Comparison of ENCODE assay signal across 2 cellular contexts in the genomic region with DNA sequence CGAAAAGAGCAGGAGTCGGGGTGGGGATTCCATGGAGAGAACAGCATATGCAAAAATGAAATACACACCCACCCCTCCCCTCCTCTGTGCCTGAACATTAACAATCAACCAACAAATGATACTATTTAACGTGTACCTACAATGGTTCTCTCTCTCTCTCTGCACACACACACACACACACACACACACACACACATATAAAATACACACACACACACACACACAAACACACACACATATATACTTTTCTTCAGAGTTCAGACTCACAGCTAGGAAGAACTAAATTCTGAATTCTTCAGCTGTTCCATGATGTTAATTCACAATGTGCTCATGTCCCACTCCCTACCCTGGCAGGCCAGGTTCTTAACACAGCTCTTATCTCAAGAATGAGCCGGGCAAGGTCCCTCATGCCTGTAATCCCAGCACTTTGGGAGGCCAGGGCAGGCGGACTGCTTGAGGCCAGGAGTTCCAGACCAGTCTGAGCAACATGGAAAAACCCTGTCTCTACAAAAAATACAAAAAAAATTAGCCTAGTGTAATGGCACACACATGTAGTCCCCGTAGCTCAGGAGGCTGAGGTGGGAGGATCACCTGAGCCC.
TF ChIP-seq lines count a peak whose summit lies in the region.

No MANE protein-coding gene starts in this region.

TF ChIP-seq in HEK293, 187 proteins besides CTCF, POLR2A, EP300 and RAD21:
- TF ChIP-seq, protein P1, sequence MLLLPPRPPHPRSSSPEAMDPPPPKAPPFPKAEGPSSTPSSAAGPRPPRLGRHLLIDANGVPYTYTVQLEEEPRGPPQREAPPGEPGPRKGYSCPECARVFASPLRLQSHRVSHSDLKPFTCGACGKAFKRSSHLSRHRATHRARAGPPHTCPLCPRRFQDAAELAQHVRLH (tag by site-specific recombination; IDR thresholded peaks at IDR 0.05), result no peak
- TF ChIP-seq, protein P2, sequence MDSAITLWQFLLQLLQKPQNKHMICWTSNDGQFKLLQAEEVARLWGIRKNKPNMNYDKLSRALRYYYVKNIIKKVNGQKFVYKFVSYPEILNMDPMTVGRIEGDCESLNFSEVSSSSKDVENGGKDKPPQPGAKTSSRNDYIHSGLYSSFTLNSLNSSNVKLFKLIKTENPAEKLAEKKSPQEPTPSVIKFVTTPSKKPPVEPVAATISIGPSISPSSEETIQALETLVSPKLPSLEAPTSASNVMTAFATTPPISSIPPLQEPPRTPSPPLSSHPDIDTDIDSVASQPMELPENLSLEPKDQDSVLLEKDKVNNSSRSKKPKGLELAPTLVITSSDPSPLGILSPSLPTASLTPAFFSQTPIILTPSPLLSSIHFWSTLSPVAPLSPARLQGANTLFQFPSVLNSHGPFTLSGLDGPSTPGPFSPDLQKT (IDR thresholded peaks at IDR 0.05; ENCODE audit: borderline replicate concordance, low read depth, low read length), result no peak
- TF ChIP-seq ZNF335 (tag by site-specific recombination; conservative IDR thresholded peaks at IDR 0.05), result 0 out of 2 replicates have a peak, but pooled peaks have one; percentile 19
- TF ChIP-seq ZNF341 (tag by site-specific recombination; IDR thresholded peaks at IDR 0.05; ENCODE audit: low read depth), result peak; percentile 88
- TF ChIP-seq, protein P3, sequence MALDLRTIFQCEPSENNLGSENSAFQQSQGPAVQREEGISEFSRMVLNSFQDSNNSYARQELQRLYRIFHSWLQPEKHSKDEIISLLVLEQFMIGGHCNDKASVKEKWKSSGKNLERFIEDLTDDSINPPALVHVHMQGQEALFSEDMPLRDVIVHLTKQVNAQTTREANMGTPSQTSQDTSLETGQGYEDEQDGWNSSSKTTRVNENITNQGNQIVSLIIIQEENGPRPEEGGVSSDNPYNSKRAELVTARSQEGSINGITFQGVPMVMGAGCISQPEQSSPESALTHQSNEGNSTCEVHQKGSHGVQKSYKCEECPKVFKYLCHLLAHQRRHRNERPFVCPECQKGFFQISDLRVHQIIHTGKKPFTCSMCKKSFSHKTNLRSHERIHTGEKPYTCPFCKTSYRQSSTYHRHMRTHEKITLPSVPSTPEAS (tag by site-specific recombination; IDR thresholded peaks at IDR 0.05), result peak; percentile 96

TF ChIP-seq in H1, 55 proteins besides CTCF, POLR2A, EP300 and RAD21:
- TF ChIP-seq SP2 (IDR thresholded peaks at IDR 0.05; ENCODE audit: low read length), result no peak
- no peak for TF ChIP-seq SAP30 (IDR thresholded peaks at IDR 0.05; ENCODE audit: insufficient read depth, insufficient replicate concordance, low read length)
- TF ChIP-seq KDM1A (IDR thresholded peaks at IDR 0.05; ENCODE audit: borderline replicate concordance, low read length), result no peak
- TF ChIP-seq, protein P4, sequence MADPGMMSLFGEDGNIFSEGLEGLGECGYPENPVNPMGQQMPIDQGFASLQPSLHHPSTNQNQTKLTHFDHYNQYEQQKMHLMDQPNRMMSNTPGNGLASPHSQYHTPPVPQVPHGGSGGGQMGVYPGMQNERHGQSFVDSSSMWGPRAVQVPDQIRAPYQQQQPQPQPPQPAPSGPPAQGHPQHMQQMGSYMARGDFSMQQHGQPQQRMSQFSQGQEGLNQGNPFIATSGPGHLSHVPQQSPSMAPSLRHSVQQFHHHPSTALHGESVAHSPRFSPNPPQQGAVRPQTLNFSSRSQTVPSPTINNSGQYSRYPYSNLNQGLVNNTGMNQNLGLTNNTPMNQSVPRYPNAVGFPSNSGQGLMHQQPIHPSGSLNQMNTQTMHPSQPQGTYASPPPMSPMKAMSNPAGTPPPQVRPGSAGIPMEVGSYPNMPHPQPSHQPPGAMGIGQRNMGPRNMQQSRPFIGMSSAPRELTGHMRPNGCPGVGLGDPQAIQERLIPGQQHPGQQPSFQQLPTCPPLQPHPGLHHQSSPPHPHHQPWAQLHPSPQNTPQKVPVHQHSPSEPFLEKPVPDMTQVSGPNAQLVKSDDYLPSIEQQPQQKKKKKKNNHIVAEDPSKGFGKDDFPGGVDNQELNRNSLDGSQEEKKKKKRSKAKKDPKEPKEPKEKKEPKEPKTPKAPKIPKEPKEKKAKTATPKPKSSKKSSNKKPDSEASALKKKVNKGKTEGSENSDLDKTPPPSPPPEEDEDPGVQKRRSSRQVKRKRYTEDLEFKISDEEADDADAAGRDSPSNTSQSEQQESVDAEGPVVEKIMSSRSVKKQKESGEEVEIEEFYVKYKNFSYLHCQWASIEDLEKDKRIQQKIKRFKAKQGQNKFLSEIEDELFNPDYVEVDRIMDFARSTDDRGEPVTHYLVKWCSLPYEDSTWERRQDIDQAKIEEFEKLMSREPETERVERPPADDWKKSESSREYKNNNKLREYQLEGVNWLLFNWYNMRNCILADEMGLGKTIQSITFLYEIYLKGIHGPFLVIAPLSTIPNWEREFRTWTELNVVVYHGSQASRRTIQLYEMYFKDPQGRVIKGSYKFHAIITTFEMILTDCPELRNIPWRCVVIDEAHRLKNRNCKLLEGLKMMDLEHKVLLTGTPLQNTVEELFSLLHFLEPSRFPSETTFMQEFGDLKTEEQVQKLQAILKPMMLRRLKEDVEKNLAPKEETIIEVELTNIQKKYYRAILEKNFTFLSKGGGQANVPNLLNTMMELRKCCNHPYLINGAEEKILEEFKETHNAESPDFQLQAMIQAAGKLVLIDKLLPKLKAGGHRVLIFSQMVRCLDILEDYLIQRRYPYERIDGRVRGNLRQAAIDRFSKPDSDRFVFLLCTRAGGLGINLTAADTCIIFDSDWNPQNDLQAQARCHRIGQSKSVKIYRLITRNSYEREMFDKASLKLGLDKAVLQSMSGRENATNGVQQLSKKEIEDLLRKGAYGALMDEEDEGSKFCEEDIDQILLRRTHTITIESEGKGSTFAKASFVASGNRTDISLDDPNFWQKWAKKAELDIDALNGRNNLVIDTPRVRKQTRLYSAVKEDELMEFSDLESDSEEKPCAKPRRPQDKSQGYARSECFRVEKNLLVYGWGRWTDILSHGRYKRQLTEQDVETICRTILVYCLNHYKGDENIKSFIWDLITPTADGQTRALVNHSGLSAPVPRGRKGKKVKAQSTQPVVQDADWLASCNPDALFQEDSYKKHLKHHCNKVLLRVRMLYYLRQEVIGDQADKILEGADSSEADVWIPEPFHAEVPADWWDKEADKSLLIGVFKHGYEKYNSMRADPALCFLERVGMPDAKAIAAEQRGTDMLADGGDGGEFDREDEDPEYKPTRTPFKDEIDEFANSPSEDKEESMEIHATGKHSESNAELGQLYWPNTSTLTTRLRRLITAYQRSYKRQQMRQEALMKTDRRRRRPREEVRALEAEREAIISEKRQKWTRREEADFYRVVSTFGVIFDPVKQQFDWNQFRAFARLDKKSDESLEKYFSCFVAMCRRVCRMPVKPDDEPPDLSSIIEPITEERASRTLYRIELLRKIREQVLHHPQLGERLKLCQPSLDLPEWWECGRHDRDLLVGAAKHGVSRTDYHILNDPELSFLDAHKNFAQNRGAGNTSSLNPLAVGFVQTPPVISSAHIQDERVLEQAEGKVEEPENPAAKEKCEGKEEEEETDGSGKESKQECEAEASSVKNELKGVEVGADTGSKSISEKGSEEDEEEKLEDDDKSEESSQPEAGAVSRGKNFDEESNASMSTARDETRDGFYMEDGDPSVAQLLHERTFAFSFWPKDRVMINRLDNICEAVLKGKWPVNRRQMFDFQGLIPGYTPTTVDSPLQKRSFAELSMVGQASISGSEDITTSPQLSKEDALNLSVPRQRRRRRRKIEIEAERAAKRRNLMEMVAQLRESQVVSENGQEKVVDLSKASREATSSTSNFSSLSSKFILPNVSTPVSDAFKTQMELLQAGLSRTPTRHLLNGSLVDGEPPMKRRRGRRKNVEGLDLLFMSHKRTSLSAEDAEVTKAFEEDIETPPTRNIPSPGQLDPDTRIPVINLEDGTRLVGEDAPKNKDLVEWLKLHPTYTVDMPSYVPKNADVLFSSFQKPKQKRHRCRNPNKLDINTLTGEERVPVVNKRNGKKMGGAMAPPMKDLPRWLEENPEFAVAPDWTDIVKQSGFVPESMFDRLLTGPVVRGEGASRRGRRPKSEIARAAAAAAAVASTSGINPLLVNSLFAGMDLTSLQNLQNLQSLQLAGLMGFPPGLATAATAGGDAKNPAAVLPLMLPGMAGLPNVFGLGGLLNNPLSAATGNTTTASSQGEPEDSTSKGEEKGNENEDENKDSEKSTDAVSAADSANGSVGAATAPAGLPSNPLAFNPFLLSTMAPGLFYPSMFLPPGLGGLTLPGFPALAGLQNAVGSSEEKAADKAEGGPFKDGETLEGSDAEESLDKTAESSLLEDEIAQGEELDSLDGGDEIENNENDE (IDR thresholded peaks at IDR 0.05; ENCODE audit: insufficient replicate concordance, low read length), result no peak
- no peak for TF ChIP-seq SUZ12 (IDR thresholded peaks at IDR 0.05; ENCODE audit: low read length)
- no peak for TF ChIP-seq NANOG (IDR thresholded peaks at IDR 0.05; ENCODE audit: insufficient read depth, low read depth, low read length, poor library complexity, severe bottlenecking)
- TF ChIP-seq RNF2 (IDR thresholded peaks at IDR 0.05; ENCODE audit: borderline replicate concordance, low read depth, low read length, missing control alignments, poor library complexity, severe bottlenecking), result no peak
- TF ChIP-seq EZH2 (IDR thresholded peaks at IDR 0.05; ENCODE audit: low read depth, low read length, severe bottlenecking), result no peak
- TF ChIP-seq, protein P5, sequence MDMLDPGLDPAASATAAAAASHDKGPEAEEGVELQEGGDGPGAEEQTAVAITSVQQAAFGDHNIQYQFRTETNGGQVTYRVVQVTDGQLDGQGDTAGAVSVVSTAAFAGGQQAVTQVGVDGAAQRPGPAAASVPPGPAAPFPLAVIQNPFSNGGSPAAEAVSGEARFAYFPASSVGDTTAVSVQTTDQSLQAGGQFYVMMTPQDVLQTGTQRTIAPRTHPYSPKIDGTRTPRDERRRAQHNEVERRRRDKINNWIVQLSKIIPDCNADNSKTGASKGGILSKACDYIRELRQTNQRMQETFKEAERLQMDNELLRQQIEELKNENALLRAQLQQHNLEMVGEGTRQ (IDR thresholded peaks at IDR 0.05; ENCODE audit: low read length), result no peak
- TF ChIP-seq, protein P6, sequence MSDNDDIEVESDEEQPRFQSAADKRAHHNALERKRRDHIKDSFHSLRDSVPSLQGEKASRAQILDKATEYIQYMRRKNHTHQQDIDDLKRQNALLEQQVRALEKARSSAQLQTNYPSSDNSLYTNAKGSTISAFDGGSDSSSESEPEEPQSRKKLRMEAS (IDR thresholded peaks at IDR 0.05), result no peak
- TF ChIP-seq HDAC6 (IDR thresholded peaks at IDR 0.05; ENCODE audit: low read depth, low read length), result no peak
- TF ChIP-seq TAF1 (IDR thresholded peaks at IDR 0.05; ENCODE audit: low read depth, low read length), result no peak
- no peak for TF ChIP-seq CBX5 (IDR thresholded peaks at IDR 0.05; ENCODE audit: low read depth, low read length)
- no peak for TF ChIP-seq JUND (IDR thresholded peaks at IDR 0.05; ENCODE audit: low read length)
- no peak for TF ChIP-seq POU5F1 (IDR thresholded peaks at IDR 0.05; ENCODE audit: low read depth, low read length)
- no peak for TF ChIP-seq TAF7 (optimal IDR thresholded peaks at IDR 0.05; ENCODE audit: borderline replicate concordance, low read depth, low read length)
